ENCODE assay signal across 1 cellular context in the genomic region with DNA sequence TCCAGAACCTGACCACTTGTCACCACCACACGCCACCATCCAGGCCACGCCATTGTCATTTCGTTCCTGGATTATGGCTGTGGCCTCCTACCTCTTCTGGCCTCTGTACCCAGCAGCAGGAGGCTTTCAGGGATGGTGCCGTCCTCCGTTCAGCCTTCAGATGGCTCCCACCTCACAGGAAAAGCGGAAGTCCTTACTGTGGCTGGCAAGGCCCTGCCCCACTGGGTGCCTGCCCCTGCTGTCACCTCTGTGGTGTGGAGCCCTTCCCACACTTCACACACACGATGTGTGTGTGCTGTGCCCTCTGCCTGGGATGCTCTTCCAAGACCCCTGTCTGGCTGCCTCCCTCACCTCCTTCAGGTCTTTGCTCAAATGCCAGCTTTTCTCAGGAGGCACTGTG.
TF ChIP-seq lines count a peak whose summit lies in the region.

No MANE protein-coding gene starts in this region.

TF ChIP-seq in GM23338, 12 proteins besides CTCF, POLR2A, EP300 and RAD21:
- TF ChIP-seq REST (IDR thresholded peaks at IDR 0.05; ENCODE audit: unreplicated experiment) (no peak), CREB1 (CRISPR knock-in tag; IDR thresholded peaks at IDR 0.05; ENCODE audit: low read depth) (no peak), EZH2 (IDR thresholded peaks at IDR 0.05; ENCODE audit: low read depth, unreplicated experiment) (no peak), NANOG (IDR thresholded peaks at IDR 0.05; ENCODE audit: borderline replicate concordance) (no peak), ZNF331 (CRISPR knock-in tag; IDR thresholded peaks at IDR 0.05; ENCODE audit: low read depth) (no peak), JUNB (IDR thresholded peaks at IDR 0.05; ENCODE audit: unreplicated experiment) (no peak), EZH2phosphoT487 (IDR thresholded peaks at IDR 0.05; ENCODE audit: unreplicated experiment) (no peak), POLR2AphosphoS5 (IDR thresholded peaks at IDR 0.05; ENCODE audit: low read depth) (no peak), ZNF114 (CRISPR knock-in tag; IDR thresholded peaks at IDR 0.05) (no peak), STAT1 (IDR thresholded peaks at IDR 0.05; ENCODE audit: unreplicated experiment) (no peak)
- TF ChIP-seq, protein P1, sequence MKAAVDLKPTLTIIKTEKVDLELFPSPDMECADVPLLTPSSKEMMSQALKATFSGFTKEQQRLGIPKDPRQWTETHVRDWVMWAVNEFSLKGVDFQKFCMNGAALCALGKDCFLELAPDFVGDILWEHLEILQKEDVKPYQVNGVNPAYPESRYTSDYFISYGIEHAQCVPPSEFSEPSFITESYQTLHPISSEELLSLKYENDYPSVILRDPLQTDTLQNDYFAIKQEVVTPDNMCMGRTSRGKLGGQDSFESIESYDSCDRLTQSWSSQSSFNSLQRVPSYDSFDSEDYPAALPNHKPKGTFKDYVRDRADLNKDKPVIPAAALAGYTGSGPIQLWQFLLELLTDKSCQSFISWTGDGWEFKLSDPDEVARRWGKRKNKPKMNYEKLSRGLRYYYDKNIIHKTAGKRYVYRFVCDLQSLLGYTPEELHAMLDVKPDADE (IDR thresholded peaks at IDR 0.05) = no peak
- TF ChIP-seq, protein P2, sequence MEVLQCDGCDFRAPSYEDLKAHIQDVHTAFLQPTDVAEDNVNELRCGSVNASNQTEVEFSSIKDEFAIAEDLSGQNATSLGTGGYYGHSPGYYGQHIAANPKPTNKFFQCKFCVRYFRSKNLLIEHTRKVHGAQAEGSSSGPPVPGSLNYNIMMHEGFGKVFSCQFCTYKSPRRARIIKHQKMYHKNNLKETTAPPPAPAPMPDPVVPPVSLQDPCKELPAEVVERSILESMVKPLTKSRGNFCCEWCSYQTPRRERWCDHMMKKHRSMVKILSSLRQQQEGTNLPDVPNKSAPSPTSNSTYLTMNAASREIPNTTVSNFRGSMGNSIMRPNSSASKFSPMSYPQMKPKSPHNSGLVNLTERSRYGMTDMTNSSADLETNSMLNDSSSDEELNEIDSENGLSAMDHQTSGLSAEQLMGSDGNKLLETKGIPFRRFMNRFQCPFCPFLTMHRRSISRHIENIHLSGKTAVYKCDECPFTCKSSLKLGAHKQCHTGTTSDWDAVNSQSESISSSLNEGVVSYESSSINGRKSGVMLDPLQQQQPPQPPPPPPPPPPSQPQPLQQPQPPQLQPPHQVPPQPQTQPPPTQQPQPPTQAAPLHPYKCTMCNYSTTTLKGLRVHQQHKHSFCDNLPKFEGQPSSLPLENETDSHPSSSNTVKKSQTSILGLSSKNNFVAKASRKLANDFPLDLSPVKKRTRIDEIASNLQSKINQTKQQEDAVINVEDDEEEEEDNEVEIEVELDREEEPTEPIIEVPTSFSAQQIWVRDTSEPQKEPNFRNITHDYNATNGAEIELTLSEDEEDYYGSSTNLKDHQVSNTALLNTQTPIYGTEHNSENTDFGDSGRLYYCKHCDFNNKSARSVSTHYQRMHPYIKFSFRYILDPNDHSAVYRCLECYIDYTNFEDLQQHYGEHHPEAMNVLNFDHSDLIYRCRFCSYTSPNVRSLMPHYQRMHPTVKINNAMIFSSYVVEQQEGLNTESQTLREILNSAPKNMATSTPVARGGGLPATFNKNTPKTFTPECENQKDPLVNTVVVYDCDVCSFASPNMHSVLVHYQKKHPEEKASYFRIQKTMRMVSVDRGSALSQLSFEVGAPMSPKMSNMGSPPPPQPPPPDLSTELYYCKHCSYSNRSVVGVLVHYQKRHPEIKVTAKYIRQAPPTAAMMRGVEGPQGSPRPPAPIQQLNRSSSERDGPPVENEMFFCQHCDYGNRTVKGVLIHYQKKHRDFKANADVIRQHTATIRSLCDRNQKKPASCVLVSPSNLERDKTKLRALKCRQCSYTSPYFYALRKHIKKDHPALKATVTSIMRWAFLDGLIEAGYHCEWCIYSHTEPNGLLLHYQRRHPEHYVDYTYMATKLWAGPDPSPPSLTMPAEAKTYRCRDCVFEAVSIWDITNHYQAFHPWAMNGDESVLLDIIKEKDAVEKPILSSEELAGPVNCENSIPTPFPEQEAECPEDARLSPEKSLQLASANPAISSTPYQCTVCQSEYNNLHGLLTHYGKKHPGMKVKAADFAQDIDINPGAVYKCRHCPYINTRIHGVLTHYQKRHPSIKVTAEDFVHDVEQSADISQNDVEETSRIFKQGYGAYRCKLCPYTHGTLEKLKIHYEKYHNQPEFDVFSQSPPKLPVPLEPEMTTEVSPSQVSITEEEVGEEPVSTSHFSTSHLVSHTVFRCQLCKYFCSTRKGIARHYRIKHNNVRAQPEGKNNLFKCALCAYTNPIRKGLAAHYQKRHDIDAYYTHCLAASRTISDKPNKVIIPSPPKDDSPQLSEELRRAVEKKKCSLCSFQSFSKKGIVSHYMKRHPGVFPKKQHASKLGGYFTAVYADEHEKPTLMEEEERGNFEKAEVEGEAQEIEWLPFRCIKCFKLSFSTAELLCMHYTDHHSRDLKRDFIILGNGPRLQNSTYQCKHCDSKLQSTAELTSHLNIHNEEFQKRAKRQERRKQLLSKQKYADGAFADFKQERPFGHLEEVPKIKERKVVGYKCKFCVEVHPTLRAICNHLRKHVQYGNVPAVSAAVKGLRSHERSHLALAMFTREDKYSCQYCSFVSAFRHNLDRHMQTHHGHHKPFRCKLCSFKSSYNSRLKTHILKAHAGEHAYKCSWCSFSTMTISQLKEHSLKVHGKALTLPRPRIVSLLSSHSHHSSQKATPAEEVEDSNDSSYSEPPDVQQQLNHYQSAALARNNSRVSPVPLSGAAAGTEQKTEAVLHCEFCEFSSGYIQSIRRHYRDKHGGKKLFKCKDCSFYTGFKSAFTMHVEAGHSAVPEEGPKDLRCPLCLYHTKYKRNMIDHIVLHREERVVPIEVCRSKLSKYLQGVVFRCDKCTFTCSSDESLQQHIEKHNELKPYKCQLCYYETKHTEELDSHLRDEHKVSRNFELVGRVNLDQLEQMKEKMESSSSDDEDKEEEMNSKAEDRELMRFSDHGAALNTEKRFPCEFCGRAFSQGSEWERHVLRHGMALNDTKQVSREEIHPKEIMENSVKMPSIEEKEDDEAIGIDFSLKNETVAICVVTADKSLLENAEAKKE (CRISPR knock-in tag; IDR thresholded peaks at IDR 0.05) = no peak
